Comparison of ENCODE assay signal across 8 cellular contexts in genomic region chr14:105411017-105411941, GRCh38. TPM values are rescaled to one million over a fixed set of nuclear protein-coding genes. Genes with fewer than 3 reads are reported as not detected.
DNase-seq lines count a peak whose midpoint lies in the region; ATAC-seq and TF ChIP-seq lines count a peak whose summit lies in the region.

No MANE protein-coding gene starts in this region.

- H3K36me3 ChIP-seq in HUES6 (ENCODE audit: control insufficient read depth, insufficient read depth, low read length) = no peaks in the 10 kb centered on the region

- H3K4me3 ChIP-seq in HUES6 (ENCODE audit: low read depth, low read length) (peak overlapping the region; percentile 57), retinal pigment epithelial cell (ENCODE audit: low read length) (peak overlapping the region; percentile 25)

- H3K4me1 Mint-ChIP-seq in CD4-positive, alpha-beta T cell (ENCODE audit: low read depth) = peaks cover 18% of the 10 kb centered on the region
- peaks cover 8% of the 10 kb centered on the region for H3K4me1 Mint-ChIP-seq in activated T-cell treated with anti-CD3 and anti-CD28 coated beads, Interleukin-2, amount 50 U/mL, for 4 hours (ENCODE audit: low read depth)

- peak overlapping the region; percentile 54 for H3K4me3 Mint-ChIP-seq in CD4-positive, alpha-beta T cell
- peak overlapping the region; percentile 37 for H3K4me3 Mint-ChIP-seq in activated T-cell treated with anti-CD3 and anti-CD28 coated beads, Interleukin-2, amount 50 U/mL, for 4 hours

- no peak overlapping the region for H3K27ac ChIP-seq in CD4-positive, alpha-beta T cell (ENCODE audit: low read depth, low read length)
- H3K27ac ChIP-seq in HUES6 (ENCODE audit: low read depth, low read length) = no peak overlapping the region

- no peaks in the 10 kb centered on the region for H3K36me3 Mint-ChIP-seq in CD4-positive, alpha-beta T cell (ENCODE audit: low read depth)
- H3K36me3 Mint-ChIP-seq in activated T-cell treated with anti-CD3 and anti-CD28 coated beads, Interleukin-2, amount 50 U/mL, for 4 hours (ENCODE audit: insufficient read depth) = no peaks in the 10 kb centered on the region

- intact Hi-C loops in CD4-positive, alpha-beta T cell (cut with DNase I, micrococcal nuclease) = no loop called here
- intact Hi-C loops in Right ventricle myocardium superior (cut with DNase I) = no loop called here

- H3K4me1 ChIP-seq in HUES6 (ENCODE audit: control insufficient read depth, insufficient read depth, low read length) = peaks cover 18% of the 10 kb centered on the region

- H3K27me3 Mint-ChIP-seq in CD4-positive, alpha-beta T cell = peaks cover 11% of the 10 kb centered on the region
- peaks cover 31% of the 10 kb centered on the region for H3K27me3 Mint-ChIP-seq in activated T-cell treated with anti-CD3 and anti-CD28 coated beads, Interleukin-2, amount 50 U/mL, for 4 hours (ENCODE audit: low read depth)

- H3K9me3 ChIP-seq in CD4-positive, alpha-beta T cell (ENCODE audit: control insufficient read depth, low read length) = no peaks in the 10 kb centered on the region
- H3K9me3 ChIP-seq in HUES6 (ENCODE audit: control insufficient read depth, insufficient read depth, low read depth, low read length) = no peaks in the 10 kb centered on the region

- H3K9ac ChIP-seq in HUES6 (ENCODE audit: low read length) = no peak overlapping the region

- H3K27me3 ChIP-seq in CD4-positive, alpha-beta T cell (ENCODE audit: control insufficient read depth, insufficient read depth, low read length) = peaks cover 30% of the 10 kb centered on the region
- peaks cover 54% of the 10 kb centered on the region for H3K27me3 ChIP-seq in HUES6 (ENCODE audit: control insufficient read depth, insufficient read depth, low read length)

- CTCF ChIA-PET in CD4-positive, alpha-beta T cell (lab: Charles Lee) = interaction anchor here (1.0 kb wide), 1 partner anchor 70 kb away, joined by 4 read pairs; no protein-coding TSS in a partner anchor

- TF ChIP-seq CTCF in CD4-positive, alpha-beta T cell (IDR thresholded peaks at IDR 0.05) = no peak
- TF ChIP-seq CTCF in retinal pigment epithelial cell (conservative IDR thresholded peaks at IDR 0.05; ENCODE audit: low read depth, low read length) = no peak

- no peaks in the 10 kb centered on the region for H3K9me3 Mint-ChIP-seq in CD4-positive, alpha-beta T cell
- H3K9me3 Mint-ChIP-seq in activated T-cell treated with anti-CD3 and anti-CD28 coated beads, Interleukin-2, amount 50 U/mL, for 4 hours = no peaks in the 10 kb centered on the region

- peak in 1 of 10 experiments; percentile 25 for DNase-seq in CD4-positive, alpha-beta T cell
- DNase-seq in activated T-cell treated with anti-CD3 and anti-CD28 coated beads, Interleukin-2, amount 50 U/mL, for 4 hours = no peak
- DNase-seq in Right ventricle myocardium superior (no peak), retinal pigment epithelial cell (ENCODE audit: low read depth) (no peak), NCI-H2107 (lab: John Stamatoyannopoulos, UW) (no peak)

- POLR2A ChIA-PET in CD4-positive, alpha-beta T cell (lab: Charles Lee) = interaction anchor here (1.6 kb wide), 1 partner anchor 78 kb away, joined by 4 read pairs; no protein-coding TSS in a partner anchor

- ATAC-seq in CD4-positive, alpha-beta T cell (ENCODE audit: poor library complexity) = peak; percentile 41
- ATAC-seq in activated T-cell treated with anti-CD3 and anti-CD28 coated beads, Interleukin-2, amount 50 U/mL, for 4 hours = peak; percentile 50 to 53
- ATAC-seq in Right ventricle myocardium superior (ENCODE audit: poor library complexity) (peak; percentile 52), GM21576 (IDR thresholded peaks at IDR 0.05; ENCODE audit: unreplicated experiment) (no peak), HG02938 (IDR thresholded peaks at IDR 0.05; ENCODE audit: unreplicated experiment) (no peak)

- H3K27ac Mint-ChIP-seq in CD4-positive, alpha-beta T cell = no peak overlapping the region

RNA-seq across cellular contexts. Expression of gene MTA1, which starts 8.3 kb away (rescaled TPM):
- 100 to 1,000 TPM; 107 to 113 TPM for total RNA-seq in CD4-positive, alpha-beta T cell
- 100 to 1,000 TPM; 154 to 166 (median 154) TPM for total RNA-seq in activated T-cell treated with anti-CD3 and anti-CD28 coated beads, Interleukin-2, amount 50 U/mL, for 4 hours
- 191 TPM for total RNA-seq in Right ventricle myocardium superior

RNA-seq across cellular contexts. Expression of gene TEX22, which starts 12.9 kb away (rescaled TPM):
- total RNA-seq in CD4-positive, alpha-beta T cell = 1 to 10 TPM; 1.3 to 2.8 TPM
- 1 to 10 TPM in 2 of 3 donors, under 1 TPM in 1; 0.71 to 1.7 (median 1.2) TPM for total RNA-seq in activated T-cell treated with anti-CD3 and anti-CD28 coated beads, Interleukin-2, amount 50 U/mL, for 4 hours
- total RNA-seq in Right ventricle myocardium superior = 1.9 TPM

Comparison
In these comparisons a context has a peak if more than half of its experiments do, and no peak if none do; other contexts are left out.
1. ATAC-seq: peak in CD4-positive, alpha-beta T cell (single experiment), activated T-cell treated with anti-CD3 and anti-CD28 coated beads, Interleukin-2, amount 50 U/mL, for 4 hours (2 of 2) and Right ventricle myocardium superior (single experiment); none in GM21576 (single experiment) and HG02938 (single experiment).